In the genomic region with DNA sequence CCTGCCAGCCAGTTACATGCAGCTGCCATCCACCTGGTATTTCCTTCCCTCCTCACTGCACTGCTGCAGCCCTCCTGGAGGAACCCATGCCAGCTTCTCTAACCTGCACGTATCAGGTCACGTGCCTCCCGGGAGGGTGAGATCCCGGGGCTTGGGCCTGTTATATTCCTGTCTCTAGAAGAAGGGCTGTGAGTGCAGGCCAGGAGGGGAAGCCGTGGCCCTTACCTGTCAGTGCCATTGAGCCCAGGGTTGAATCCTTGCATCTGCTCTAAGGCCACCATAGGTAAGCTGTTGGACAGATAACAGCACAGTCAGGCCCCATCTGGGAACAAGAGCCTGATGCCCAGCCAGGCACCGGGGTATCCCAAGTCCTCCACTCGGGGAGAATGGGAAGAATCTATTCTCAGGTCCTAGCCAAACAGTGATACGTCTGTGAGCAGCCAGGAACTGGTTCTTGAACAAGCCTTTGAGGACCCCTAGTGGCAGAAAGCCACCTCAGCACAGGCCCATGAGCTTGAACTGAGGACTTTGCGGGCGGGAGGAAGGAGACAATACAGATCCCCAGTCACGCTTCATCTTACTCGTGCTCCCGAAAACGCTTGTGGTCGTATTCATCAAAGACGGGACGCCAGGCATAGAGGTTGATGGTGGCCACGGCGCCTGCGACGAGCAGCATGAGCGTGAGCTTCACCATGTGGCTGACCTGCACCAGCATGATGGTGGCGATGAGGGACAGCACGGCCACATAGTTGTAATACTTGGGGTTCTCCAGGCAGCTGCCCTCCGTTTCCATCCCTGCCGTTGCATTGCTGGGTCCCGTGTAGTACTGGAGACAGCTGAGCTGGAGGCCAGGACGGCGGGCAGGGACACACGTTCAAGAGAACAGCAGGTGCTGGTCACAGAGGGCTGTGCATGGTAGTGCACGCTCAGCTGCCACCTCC, we compare ENCODE assay signal across 1 cellular context.
TF ChIP-seq lines count a peak whose summit lies in the region.

No MANE protein-coding gene starts in this region.

TF ChIP-seq in K562, 482 proteins besides CTCF, POLR2A, EP300 and RAD21 (continued from another document and continues in another):
- TF ChIP-seq GTF2B (IDR thresholded peaks at IDR 0.05; ENCODE audit: extremely low read depth, insufficient read length) (no peak), SPI1 (IDR thresholded peaks at IDR 0.05; ENCODE audit: borderline replicate concordance, low read depth, low read length) (no peak), DEAF1 (CRISPR knock-in tag; IDR thresholded peaks at IDR 0.05) (peak; percentile 76), ARID2 (IDR thresholded peaks at IDR 0.05) (peak; percentile 49; the same call in 1 of the 2 replicates), ZNF695 (CRISPR knock-in tag; IDR thresholded peaks at IDR 0.05) (no peak), HBP1 (CRISPR knock-in tag; IDR thresholded peaks at IDR 0.05) (no peak), ZHX1 (conservative IDR thresholded peaks at IDR 0.05; ENCODE audit: low read length) (no peak), ZNF780A (CRISPR knock-in tag; IDR thresholded peaks at IDR 0.05) (no peak), CHD1 (IDR thresholded peaks at IDR 0.05; ENCODE audit: low read length) (no peak), ZNF263 (CRISPR knock-in tag; IDR thresholded peaks at IDR 0.05; ENCODE audit: borderline replicate concordance) (peak; percentile 99), ZNF518B (CRISPR knock-in tag; IDR thresholded peaks at IDR 0.05) (no peak), BRF2 (IDR thresholded peaks at IDR 0.05; ENCODE audit: borderline replicate concordance, insufficient read depth, insufficient read length) (no peak), PCBP2 (IDR thresholded peaks at IDR 0.05; ENCODE audit: low read depth, low read length, poor library complexity, severe bottlenecking) (no peak), USF1 (CRISPR knock-in tag; IDR thresholded peaks at IDR 0.05) (0 out of 2 replicates have a peak, but pooled peaks have one; percentile 2), NR3C1 (CRISPR knock-in tag; IDR thresholded peaks at IDR 0.05) (no peak), FOXP1 (CRISPR knock-in tag; IDR thresholded peaks at IDR 0.05) (0 out of 2 replicates have a peak, but pooled peaks have one; percentile 32), ZNF589 (CRISPR knock-in tag; IDR thresholded peaks at IDR 0.05; ENCODE audit: low read depth) (no peak), ZNF253 (CRISPR knock-in tag; conservative IDR thresholded peaks at IDR 0.05) (no peak), STAG1 (CRISPR knock-in tag; IDR thresholded peaks at IDR 0.05; ENCODE audit: borderline replicate concordance) (peak; percentile 89), JUND (IDR thresholded peaks at IDR 0.05; ENCODE audit: borderline replicate concordance, low read depth, low read length) (peak; percentile 35; the same call in 1 of the 2 replicates), JUND (tag; IDR thresholded peaks at IDR 0.05; ENCODE audit: borderline replicate concordance, low read depth, low read length) (no peak; the same call in 2 of the 3 replicates), MYC (IDR thresholded peaks at IDR 0.05; ENCODE audit: low read depth, low read length) (0 out of 2 replicates have a peak, but pooled peaks have one; percentile 51), MYC (CRISPR knock-in tag; IDR thresholded peaks at IDR 0.05; ENCODE audit: borderline replicate concordance, low read depth) (no peak)
- TF ChIP-seq, protein P1, sequence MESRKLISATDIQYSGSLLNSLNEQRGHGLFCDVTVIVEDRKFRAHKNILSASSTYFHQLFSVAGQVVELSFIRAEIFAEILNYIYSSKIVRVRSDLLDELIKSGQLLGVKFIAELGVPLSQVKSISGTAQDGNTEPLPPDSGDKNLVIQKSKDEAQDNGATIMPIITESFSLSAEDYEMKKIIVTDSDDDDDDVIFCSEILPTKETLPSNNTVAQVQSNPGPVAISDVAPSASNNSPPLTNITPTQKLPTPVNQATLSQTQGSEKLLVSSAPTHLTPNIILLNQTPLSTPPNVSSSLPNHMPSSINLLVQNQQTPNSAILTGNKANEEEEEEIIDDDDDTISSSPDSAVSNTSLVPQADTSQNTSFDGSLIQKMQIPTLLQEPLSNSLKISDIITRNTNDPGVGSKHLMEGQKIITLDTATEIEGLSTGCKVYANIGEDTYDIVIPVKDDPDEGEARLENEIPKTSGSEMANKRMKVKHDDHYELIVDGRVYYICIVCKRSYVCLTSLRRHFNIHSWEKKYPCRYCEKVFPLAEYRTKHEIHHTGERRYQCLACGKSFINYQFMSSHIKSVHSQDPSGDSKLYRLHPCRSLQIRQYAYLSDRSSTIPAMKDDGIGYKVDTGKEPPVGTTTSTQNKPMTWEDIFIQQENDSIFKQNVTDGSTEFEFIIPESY (CRISPR knock-in tag; IDR thresholded peaks at IDR 0.05), result peak; percentile 48; the same call in 1 of the 2 replicates
- TF ChIP-seq, protein P2, sequence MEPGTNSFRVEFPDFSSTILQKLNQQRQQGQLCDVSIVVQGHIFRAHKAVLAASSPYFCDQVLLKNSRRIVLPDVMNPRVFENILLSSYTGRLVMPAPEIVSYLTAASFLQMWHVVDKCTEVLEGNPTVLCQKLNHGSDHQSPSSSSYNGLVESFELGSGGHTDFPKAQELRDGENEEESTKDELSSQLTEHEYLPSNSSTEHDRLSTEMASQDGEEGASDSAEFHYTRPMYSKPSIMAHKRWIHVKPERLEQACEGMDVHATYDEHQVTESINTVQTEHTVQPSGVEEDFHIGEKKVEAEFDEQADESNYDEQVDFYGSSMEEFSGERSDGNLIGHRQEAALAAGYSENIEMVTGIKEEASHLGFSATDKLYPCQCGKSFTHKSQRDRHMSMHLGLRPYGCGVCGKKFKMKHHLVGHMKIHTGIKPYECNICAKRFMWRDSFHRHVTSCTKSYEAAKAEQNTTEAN (CRISPR knock-in tag; IDR thresholded peaks at IDR 0.05), result no peak
- TF ChIP-seq, protein P3, sequence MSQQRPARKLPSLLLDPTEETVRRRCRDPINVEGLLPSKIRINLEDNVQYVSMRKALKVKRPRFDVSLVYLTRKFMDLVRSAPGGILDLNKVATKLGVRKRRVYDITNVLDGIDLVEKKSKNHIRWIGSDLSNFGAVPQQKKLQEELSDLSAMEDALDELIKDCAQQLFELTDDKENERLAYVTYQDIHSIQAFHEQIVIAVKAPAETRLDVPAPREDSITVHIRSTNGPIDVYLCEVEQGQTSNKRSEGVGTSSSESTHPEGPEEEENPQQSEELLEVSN (IDR thresholded peaks at IDR 0.05; ENCODE audit: borderline replicate concordance in 1 of 2, extremely low read depth in 1 of 2, insufficient read depth in 1 of 2, insufficient read length in 1 of 2, low read depth in 1 of 2, low read length in 1 of 2, poor library complexity in 1 of 2, severe bottlenecking in 1 of 2), result no peak
- TF ChIP-seq, protein P4, sequence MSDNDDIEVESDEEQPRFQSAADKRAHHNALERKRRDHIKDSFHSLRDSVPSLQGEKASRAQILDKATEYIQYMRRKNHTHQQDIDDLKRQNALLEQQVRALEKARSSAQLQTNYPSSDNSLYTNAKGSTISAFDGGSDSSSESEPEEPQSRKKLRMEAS (CRISPR knock-in tag; IDR thresholded peaks at IDR 0.05), result peak; percentile 66; the same call in 1 of the 2 replicates
- TF ChIP-seq, protein P5, sequence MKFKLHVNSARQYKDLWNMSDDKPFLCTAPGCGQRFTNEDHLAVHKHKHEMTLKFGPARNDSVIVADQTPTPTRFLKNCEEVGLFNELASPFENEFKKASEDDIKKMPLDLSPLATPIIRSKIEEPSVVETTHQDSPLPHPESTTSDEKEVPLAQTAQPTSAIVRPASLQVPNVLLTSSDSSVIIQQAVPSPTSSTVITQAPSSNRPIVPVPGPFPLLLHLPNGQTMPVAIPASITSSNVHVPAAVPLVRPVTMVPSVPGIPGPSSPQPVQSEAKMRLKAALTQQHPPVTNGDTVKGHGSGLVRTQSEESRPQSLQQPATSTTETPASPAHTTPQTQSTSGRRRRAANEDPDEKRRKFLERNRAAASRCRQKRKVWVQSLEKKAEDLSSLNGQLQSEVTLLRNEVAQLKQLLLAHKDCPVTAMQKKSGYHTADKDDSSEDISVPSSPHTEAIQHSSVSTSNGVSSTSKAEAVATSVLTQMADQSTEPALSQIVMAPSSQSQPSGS (CRISPR knock-in tag; IDR thresholded peaks at IDR 0.05), result no peak
- TF ChIP-seq, protein P6, sequence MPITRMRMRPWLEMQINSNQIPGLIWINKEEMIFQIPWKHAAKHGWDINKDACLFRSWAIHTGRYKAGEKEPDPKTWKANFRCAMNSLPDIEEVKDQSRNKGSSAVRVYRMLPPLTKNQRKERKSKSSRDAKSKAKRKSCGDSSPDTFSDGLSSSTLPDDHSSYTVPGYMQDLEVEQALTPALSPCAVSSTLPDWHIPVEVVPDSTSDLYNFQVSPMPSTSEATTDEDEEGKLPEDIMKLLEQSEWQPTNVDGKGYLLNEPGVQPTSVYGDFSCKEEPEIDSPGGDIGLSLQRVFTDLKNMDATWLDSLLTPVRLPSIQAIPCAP (CRISPR knock-in tag; IDR thresholded peaks at IDR 0.05; ENCODE audit: borderline replicate concordance), result 0 out of 2 replicates have a peak, but pooled peaks have one; percentile 13
